ENCODE assay signal across 8 cellular contexts in genomic region chr2:55482186-55482945, GRCh38. TPM values are rescaled to one million over a fixed set of nuclear protein-coding genes. Genes with fewer than 3 reads are reported as not detected.
DNase-seq lines count a peak whose midpoint lies in the region; TF ChIP-seq lines count a peak whose summit lies in the region.

No MANE protein-coding gene starts in this region.

- H3K9me3 ChIP-seq in SK-N-MC (ENCODE audit: low read depth, low read length) (no peaks in the 10 kb centered on the region), esophagus squamous epithelium (no peaks in the 10 kb centered on the region), left ventricle myocardium inferior (replicated peaks) (no peaks in the 10 kb centered on the region)

- DNase-seq in COR-L47 (lab: John Stamatoyannopoulos, UW) (peak; percentile 69), NCI-H1105 treated with DMSO at 0.1 percent for 48 hours (lab: John Stamatoyannopoulos, UW) (peak; percentile 66), SK-N-MC (ENCODE audit: low read depth, low spot score) (peak; percentile 37), iPS-NIHi7 (ENCODE audit: extremely low spot score) (peak; percentile 22), esophagus squamous epithelium (lab: John Stamatoyannopoulos, UW) (no peak), ecto neural progenitor cell (ENCODE audit: low spot score) (no peak), left ventricle myocardium inferior (no peak)
- no peak for DNase-seq in effector CD4-positive, alpha-beta T cell

- TF ChIP-seq CTCF in esophagus squamous epithelium (IDR thresholded peaks at IDR 0.05) (no peak), left ventricle myocardium inferior (IDR thresholded peaks at IDR 0.05; ENCODE audit: borderline replicate concordance) (no peak)

- no peaks in the 10 kb centered on the region for H3K36me3 ChIP-seq in SK-N-MC (ENCODE audit: insufficient read depth, low read length)
- no peaks in the 10 kb centered on the region for H3K36me3 ChIP-seq in esophagus squamous epithelium
- H3K36me3 ChIP-seq in left ventricle myocardium inferior, result no peaks in the 10 kb centered on the region

- H3K4me3 ChIP-seq in SK-N-MC (0 out of 2 replicates have a peak overlapping the region, but pooled peaks have one; percentile 15), esophagus squamous epithelium (no peak overlapping the region), left ventricle myocardium inferior (no peak overlapping the region)

- H3K9ac ChIP-seq in SK-N-MC (ENCODE audit: insufficient read length), result no peak overlapping the region

- no peak for TF ChIP-seq POLR2A in esophagus squamous epithelium (IDR thresholded peaks at IDR 0.05)

- H3K27me3 ChIP-seq in esophagus squamous epithelium (no peaks in the 10 kb centered on the region), left ventricle myocardium inferior (ENCODE audit: low read depth) (no peaks in the 10 kb centered on the region)

- intact Hi-C loops in esophagus squamous epithelium (cut with DNase I), result no loop called here
- intact Hi-C loops in left ventricle myocardium inferior (cut with micrococcal nuclease), result no loop called here

- H3K4me1 ChIP-seq in esophagus squamous epithelium (no peaks in the 10 kb centered on the region), left ventricle myocardium inferior (no peaks in the 10 kb centered on the region)

- no peak overlapping the region; the same call in 1 of the 2 replicates for H3K27ac ChIP-seq in SK-N-MC
- H3K27ac ChIP-seq in esophagus squamous epithelium, result no peak overlapping the region
- no peak overlapping the region for H3K27ac ChIP-seq in left ventricle myocardium inferior (replicated peaks)

- 69 to 73% methylated on average over 6 of the region's 6 CpGs for WGBS in esophagus squamous epithelium, 2 donors

RNA-seq across cellular contexts. Expression of gene CFAP36, which starts 37.2 kb away (rescaled TPM):
- total RNA-seq in esophagus squamous epithelium (10 to 100 TPM in 2 of 4 donors, 1 to 10 TPM in 2; 5.8 to 13.6 (median 10.3) TPM), left ventricle myocardium inferior (25.3 TPM)

Comparison
In these comparisons a context has a peak if more than half of its experiments do, and no peak if none do; other contexts are left out.
1. DNase-seq: peak in COR-L47 (single experiment), NCI-H1105 treated with DMSO at 0.1 percent for 48 hours (single experiment), SK-N-MC (single experiment) and iPS-NIHi7 (single experiment); none in effector CD4-positive, alpha-beta T cell (single experiment), esophagus squamous epithelium (single experiment), ecto neural progenitor cell (single experiment) and left ventricle myocardium inferior (single experiment).